18 cellular contexts compared by ENCODE assay signal in the genomic region with DNA sequence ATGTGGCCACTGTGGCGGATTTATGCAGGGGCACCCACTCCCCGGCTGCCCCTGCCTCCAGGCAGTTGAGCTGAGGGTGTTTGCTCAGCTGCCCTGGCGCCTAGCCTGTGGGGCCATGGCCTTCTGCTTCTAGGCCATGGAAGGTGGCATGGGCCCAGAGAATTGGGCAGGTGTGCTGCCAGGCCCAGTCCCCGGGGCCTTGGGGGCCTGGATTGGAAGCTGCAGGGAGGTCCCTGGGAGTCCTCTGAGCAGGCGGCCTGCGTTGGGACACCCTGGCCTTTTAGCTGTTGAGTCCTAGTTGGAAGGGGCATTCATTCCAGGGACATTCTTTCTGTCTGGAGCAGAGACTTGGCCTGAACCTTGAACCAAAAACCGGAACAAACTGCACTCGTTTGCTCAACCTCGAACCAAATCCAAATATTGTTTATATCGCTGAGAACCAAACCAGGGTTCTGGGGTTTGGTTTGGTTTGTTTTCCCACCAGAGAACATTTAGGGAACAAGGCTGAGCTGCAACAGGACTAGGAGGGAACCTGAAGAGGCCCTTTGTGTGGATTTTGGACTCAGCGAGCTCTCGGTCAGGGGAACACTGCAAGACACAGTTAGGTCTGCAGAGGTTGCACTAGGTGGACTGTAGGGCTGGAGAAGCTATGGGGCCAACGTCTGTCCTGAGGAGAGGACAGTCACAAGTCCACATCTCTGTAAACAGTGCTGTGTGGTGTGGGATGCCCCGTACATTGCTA.
DNase-seq lines count a peak whose midpoint lies in the region; ATAC-seq, FAIRE-seq and TF ChIP-seq lines count a peak whose summit lies in the region.
"Had no signal": no experiment of that assay in that cellular context is flagged by ENCODE, and none has a peak within 500 bp of the region (broad histone marks: within the 10 kb centered on the region; RNA-seq: fewer than 3 reads in every experiment).

No MANE protein-coding gene starts in this region.

- H3K36me3 ChIP-seq in pancreas = no peaks in the 10 kb centered on the region
- H3K36me3 ChIP-seq in aorta (ENCODE audit: control insufficient read depth in 1 of 2, insufficient read depth in 2 of 2, low read length in 1 of 2) = no peaks in the 10 kb centered on the region
- H3K36me3 ChIP-seq: transverse colon had no signal

- intact Hi-C loops in Right ventricle myocardium inferior (cut with DNase I) (loop anchor here (5.0 to 10.0 kb wide), 4 partner anchors 38 to 205 kb away; no protein-coding TSS in a partner anchor), cardiac septum (cut with DNase I) (loop anchor here (5.0 kb wide), 2 partner anchors 38 to 177 kb away; no protein-coding TSS in a partner anchor), left cardiac atrium (cut with DNase I) (no loop called here), pancreas (cut with DNase I) (no loop called here), aorta (cut with DNase I) (no loop called here)

- CTCF ChIA-PET in RWPE1 (lab: Yijun Ruan, JAX) = interaction anchor here (0.7 kb wide), 1 partner anchor 74 kb away, joined by 3 read pairs; no protein-coding TSS in a partner anchor

- TF ChIP-seq CTCF in pancreas (IDR thresholded peaks at IDR 0.05) (no peak), RWPE1 (conservative IDR thresholded peaks at IDR 0.05; ENCODE audit: low read depth) (no peak)

- WGBS in pancreas, 2 donors = 49 to 54% methylated on average over 14 of the region's 14 CpGs
- 32 to 37% methylated on average over 14 of the region's 14 CpGs for WGBS in aorta, 2 donors

- no peak for FAIRE-seq in pancreas (lab: Jason Lieb, UNC)
- FAIRE-seq: A549, endometrium, GM12891 had no signal

- H3K4me3 ChIP-seq in pancreas = no peak overlapping the region
- no peak overlapping the region for H3K4me3 ChIP-seq in aorta (ENCODE audit: low read length in 2 of 2)
- H3K4me3 ChIP-seq: A549, transverse colon had no signal

- H3K27me3 ChIP-seq in pancreas = no peaks in the 10 kb centered on the region
- H3K27me3 ChIP-seq in aorta (ENCODE audit: control insufficient read depth in 1 of 2, insufficient read depth in 2 of 2, low read length in 1 of 2) = no peaks in the 10 kb centered on the region
- H3K27me3 ChIP-seq: transverse colon had no signal

- POLR2A ChIA-PET in RWPE1 (lab: Yijun Ruan, JAX; ENCODE audit: low non-redundant PET) = no interaction called here

- H3K9me3 ChIP-seq in pancreas (no peaks in the 10 kb centered on the region), aorta (ENCODE audit: control insufficient read depth, low read length) (no peaks in the 10 kb centered on the region)
- H3K9me3 ChIP-seq: A549, transverse colon had no signal

- H3K27ac ChIP-seq in pancreas = peak overlapping the region; percentile 72 to 81 (median 77)
- H3K27ac ChIP-seq in aorta (ENCODE audit: low read depth in 1 of 2, low read length in 2 of 2) = peak overlapping the region in 1 of 2 donors; percentile 19
- no peak overlapping the region for H3K27ac ChIP-seq in RWPE1
- H3K27ac ChIP-seq: A549 had no signal

- ATAC-seq in Right ventricle myocardium inferior (peak; percentile 74), left cardiac atrium (peak; percentile 37 to 64), pancreas (peak; percentile 73 to 84 (median 81)), aorta (ENCODE audit: low FRiP score) (peak; percentile 54), GM21529 (IDR thresholded peaks at IDR 0.05; ENCODE audit: unreplicated experiment) (no peak)
- ATAC-seq: A549, left colon had no signal

- DNase-seq in Right ventricle myocardium inferior (ENCODE audit: missing footprints) (peak; percentile 79), cardiac septum (ENCODE audit: low spot score) (no peak), left cardiac atrium (peak; percentile 28), pancreas (peak; percentile 85 to 95 (median 90)), aorta (no peak), RWPE1 (ENCODE audit: low spot score) (no peak), hippocampal formation (lab: John Stamatoyannopoulos, UW) (no peak)
- DNase-seq: activated CD4-positive, alpha-beta T cell treated with anti-CD3 and anti-CD28 coated beads, Interleukin-2, amount 10 ng/mL, durations not matched to agents 7 days and 5 days; anterior cingulate cortex; C1 segment of cervical spinal cord; KG1; left colon; stimulated activated CD4-positive, alpha-beta T cell treated with anti-CD3 and anti-CD28 coated beads, Interleukin-12 subunit alpha, Interleukin-12 subunit beta, amount 100 ng/mL, for 4 hours; transverse colon had no signal

- peaks cover 48 to 55% (median 49%) of the 10 kb centered on the region in 3 donors for H3K4me1 ChIP-seq in pancreas
- H3K4me1 ChIP-seq in aorta (ENCODE audit: control insufficient read depth in 1 of 2, insufficient read depth in 2 of 2, low read length in 2 of 2) = no peaks in the 10 kb centered on the region
- H3K4me1 ChIP-seq: A549 had no signal

Comparison
In these comparisons a context has a peak if more than half of its experiments do, and no peak if none do; other contexts are left out.
1. DNase-seq: peak in Right ventricle myocardium inferior (single experiment), left cardiac atrium (single experiment) and pancreas (6 of 6); none in cardiac septum (single experiment), aorta (0 of 2), RWPE1 (single experiment) and hippocampal formation (0 of 2).
2. intact Hi-C loops: an anchor here in Right ventricle myocardium inferior (5.0 to 10.0 kb wide) and cardiac septum (5.0 kb wide); none called in left cardiac atrium, pancreas and aorta.